Comparison of ENCODE assay signal across 13 cellular contexts in the genomic region with DNA sequence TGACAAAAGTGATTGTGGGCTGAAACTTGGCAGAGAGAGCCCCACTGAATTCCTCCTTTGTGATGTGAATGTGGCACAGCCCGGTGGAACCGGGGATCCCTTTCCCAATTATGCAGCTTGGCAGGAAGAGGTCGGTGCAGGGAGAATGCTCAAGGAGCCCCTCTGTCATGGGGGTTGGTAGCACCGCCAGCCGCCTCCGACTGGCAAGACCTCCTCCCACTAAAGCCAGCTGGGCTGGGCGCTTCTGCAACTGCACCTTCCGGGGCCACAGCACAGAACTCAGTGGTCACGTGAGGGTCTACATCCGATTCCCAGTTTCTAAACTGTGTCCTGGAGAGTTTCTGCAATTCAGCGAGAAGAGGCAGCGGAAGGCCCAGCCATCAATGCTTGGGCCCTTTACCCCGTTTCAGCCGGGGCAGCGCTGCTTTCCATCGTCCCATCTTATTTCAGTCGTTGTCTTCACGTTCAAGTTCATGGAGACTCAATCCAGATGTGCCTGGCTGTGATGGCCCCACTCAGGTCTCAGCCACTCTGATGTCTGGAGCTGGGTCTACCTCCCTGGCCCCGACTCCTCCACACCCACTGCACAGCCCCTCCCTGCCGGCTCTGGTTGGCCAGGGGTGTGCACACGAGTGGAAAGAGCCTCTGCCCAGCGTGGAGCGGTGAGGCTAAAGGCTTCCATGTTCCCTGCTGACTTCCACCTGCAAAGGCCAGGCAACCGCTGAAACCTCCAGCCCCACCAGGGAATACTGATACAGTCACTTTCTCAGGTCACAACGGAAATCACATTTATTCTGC. TPM values are rescaled to one million over a fixed set of nuclear protein-coding genes. Genes with fewer than 3 reads are reported as not detected.
DNase-seq lines count a peak whose midpoint lies in the region; ATAC-seq, FAIRE-seq and TF ChIP-seq lines count a peak whose summit lies in the region.
"Had no signal": no experiment of that assay in that cellular context is flagged by ENCODE, and none has a peak within 500 bp of the region (broad histone marks: within the 10 kb centered on the region; RNA-seq: fewer than 3 reads in every experiment).

No MANE protein-coding gene starts in this region.

- H3K27me3 ChIP-seq in NT2/D1 (ENCODE audit: insufficient read depth, insufficient read length) = no peaks in the 10 kb centered on the region
- peaks cover 0 to 9% (median 0%) of the 10 kb centered on the region in 45 donors for H3K27me3 ChIP-seq in dorsolateral prefrontal cortex
- H3K27me3 ChIP-seq in HepG2 (ENCODE audit: control insufficient read depth in 1 of 2, insufficient read depth in 2 of 2, low read length in 2 of 2) = no peaks in the 10 kb centered on the region
- no peaks in the 10 kb centered on the region for H3K27me3 ChIP-seq in ascending aorta
- H3K27me3 ChIP-seq: MG63 had no signal

- 80% methylated on average over 24 of the region's 25 CpGs for WGBS in HepG2 (ENCODE audit: low lambda C conversion rate)

- H3K36me3 ChIP-seq in NT2/D1 (ENCODE audit: insufficient read depth, insufficient read length, low read length) (no peaks in the 10 kb centered on the region), HepG2 (replicated peaks in 1 of 2; ENCODE audit: control insufficient read depth in 1 of 2, insufficient read depth in 2 of 2, low read length in 2 of 2) (peaks cover 1 to 17% of the 10 kb centered on the region in 2 experiments), ascending aorta (no peaks in the 10 kb centered on the region)
- H3K36me3 ChIP-seq: MG63 had no signal

- in situ Hi-C loops in HepG2 (cut with HindIII; ENCODE audit: extremely low pct_ligation_motif_present, low pct_unique_long_range_greater_than_20kb) = no loop called here

- intact Hi-C loops in dorsolateral prefrontal cortex (cut with DNase I) (no loop called here), HepG2 (cut with micrococcal nuclease; ENCODE audit: unreplicated experiment) (loop anchor here (2.0 kb wide), 2 partner anchors 66 to 96 kb away; no protein-coding TSS in a partner anchor), ascending aorta (cut with DNase I) (no loop called here)

- no peak overlapping the region for H2AFZ ChIP-seq in HepG2 (ENCODE audit: low read length)

- ATAC-seq in HepG2 (peak; percentile 15; the same call in 2 of the 3 replicates), GM21528 (IDR thresholded peaks at IDR 0.05; ENCODE audit: low FRiP score, unreplicated experiment) (no peak)
- ATAC-seq: stimulated activated naive CD8-positive, alpha-beta T cell treated with anti-CD3 and anti-CD28 coated beads, Interleukin-15, amount 100 ng/mL, for 72 hours had no signal

- peaks cover 11% of the 10 kb centered on the region for H3K4me1 ChIP-seq in NT2/D1 (ENCODE audit: insufficient read depth, insufficient read length)
- peaks cover 48% of the 10 kb centered on the region for H3K4me1 ChIP-seq in HepG2 (ENCODE audit: insufficient read depth, low read length)
- H3K4me1 ChIP-seq in ascending aorta = peaks cover 14 to 33% of the 10 kb centered on the region in 2 donors

- peak overlapping the region; percentile 8 for H3K4me3 ChIP-seq in NT2/D1 (ENCODE audit: insufficient read length, low read depth)
- peak overlapping the region in 29 of 59 donors; percentile 0 to 45 (median 17) for H3K4me3 ChIP-seq in dorsolateral prefrontal cortex
- no peak overlapping the region for H3K4me3 ChIP-seq in HepG2 (replicated peaks in 1 of 3; ENCODE audit: insufficient read depth in 1 of 3, low read depth in 2 of 3, low read length in 3 of 3)
- H3K4me3 ChIP-seq in ascending aorta = peak overlapping the region in 1 of 2 donors; percentile 22
- H3K4me3 ChIP-seq: MG63 had no signal

- no peak for TF ChIP-seq RAD21 in HepG2 (CRISPR knock-in tag; IDR thresholded peaks at IDR 0.05)

- no peak for TF ChIP-seq EP300 in HepG2 (IDR thresholded peaks at IDR 0.05; ENCODE audit: low read depth in 2 of 2, low read length in 2 of 2)
- no peak for TF ChIP-seq EP300 in HepG2 (CRISPR knock-in tag; IDR thresholded peaks at IDR 0.05; ENCODE audit: borderline replicate concordance)

- peaks cover 14% of the 10 kb centered on the region; the same call in 1 of the 2 replicates for H4K20me1 ChIP-seq in HepG2 (ENCODE audit: insufficient read depth, low read length)

- peaks cover 14% of the 10 kb centered on the region for H3K79me2 ChIP-seq in HepG2 (ENCODE audit: insufficient read depth, low read length)

- no peaks in the 10 kb centered on the region for H3K9me3 ChIP-seq in NT2/D1 (ENCODE audit: insufficient read depth, low read length)
- no peaks in the 10 kb centered on the region for H3K9me3 ChIP-seq in HepG2 (ENCODE audit: low read length)
- H3K9me3 ChIP-seq in ascending aorta = no peaks in the 10 kb centered on the region
- H3K9me3 ChIP-seq: MG63 had no signal

- BruUV-seq in HepG2 (replicated peaks; lab: Mats Ljungman, UMichigan) = no TSS peak

- POLR2A ChIA-PET in HepG2 (lab: Yijun Ruan, JAX) = interaction anchor here (1.6 to 1.7 kb wide), 2 partner anchors 25 to 54 kb away, joined by 3 to 8 read pairs; a partner anchor contains a TSS

- H3K9ac ChIP-seq in NT2/D1 (ENCODE audit: insufficient read length, low read depth) (peak overlapping the region; percentile 51), HepG2 (ENCODE audit: insufficient read depth, low read depth, low read length) (no peak overlapping the region)

- TF ChIP-seq POLR2A in HepG2 (IDR thresholded peaks at IDR 0.05; ENCODE audit: insufficient read depth in 1 of 2, low read depth in 2 of 2, low read length in 2 of 2) = no peak

- DNase-seq in NT2/D1 (ENCODE audit: low read depth, low spot score) = no peak
- DNase-seq in dorsolateral prefrontal cortex = peak in 2 of 10 donors; percentile 41 to 67
- no peak for DNase-seq in HepG2 (ENCODE audit: low spot score)
- peak in 33 of 49 donors; percentile 11 to 68 (median 35) for DNase-seq in substantia nigra (lab: John Stamatoyannopoulos, UW)
- no peak for DNase-seq in DMS 273 treated with DMSO at 0.1 percent for 48 hours (lab: John Stamatoyannopoulos, UW)
- no peak for DNase-seq in ascending aorta (ENCODE audit: low spot score in 2 of 2)
- no peak for DNase-seq in activated CD4-positive, CD25-positive, alpha-beta regulatory T cell (lab: John Stamatoyannopoulos, UW)
- DNase-seq: CD4-positive, alpha-beta T cell; MG63; stimulated activated naive CD8-positive, alpha-beta T cell treated with anti-CD3 and anti-CD28 coated beads, Interleukin-15, amount 100 ng/mL, for 72 hours had no signal

- CTCF ChIA-PET in HepG2 (lab: Yijun Ruan, JAX; ENCODE audit: low intra/inter-chr PET ratio, low total read pairs) = no interaction called here

- FAIRE-seq in HepG2 (lab: Jason Lieb, UNC) = no peak

- H3K27ac ChIP-seq in dorsolateral prefrontal cortex = peak overlapping the region in 35 of 59 donors; percentile 4 to 71 (median 46)
- H3K27ac ChIP-seq in HepG2 (ENCODE audit: extremely low read length, insufficient read depth, low read length) = peak overlapping the region; percentile 14
- no peak overlapping the region for H3K27ac ChIP-seq in substantia nigra (ENCODE audit: low read depth, low read length, poor library complexity, severe bottlenecking)
- H3K27ac ChIP-seq in ascending aorta = no peak overlapping the region
- H3K27ac ChIP-seq: HL-60 had no signal

- H3K4me2 ChIP-seq in HepG2 (ENCODE audit: low read depth, low read length) = peak overlapping the region; percentile 42

- TF ChIP-seq CTCF in dorsolateral prefrontal cortex (IDR thresholded peaks at IDR 0.05 in 54 of 56, conservative IDR thresholded peaks at IDR 0.05 in 2 of 56; ENCODE audit: low read depth in 1 of 56, partially characterized antibody in 56 of 56) = no peak
- no peak for TF ChIP-seq CTCF in HepG2 (CRISPR knock-in tag; IDR thresholded peaks at IDR 0.05)
- no peak for TF ChIP-seq CTCF in ascending aorta (IDR thresholded peaks at IDR 0.05)

RNA-seq across cellular contexts. Expression of a gene that starts 39.8 kb away (rescaled TPM):
- total RNA-seq in dorsolateral prefrontal cortex (1 to 10 TPM; 1.0 to 9.2 (median 3.4) TPM), HepG2 (2016; rRNA removed; fragmentation: Illumina TruSeq; extraction: Trizol) (not detected in 2 replicates), ascending aorta (not detected)
- not detected in 2 replicates for total RNA-seq in HepG2 (2016; cell fraction: cytosol; rRNA removed; fragmentation: Illumina TruSeq; extraction: Trizol; ENCODE audit: low read depth)
- not detected in 2 replicates for total RNA-seq in HepG2 (2016; cell fraction: insoluble cytoplasmic fraction; rRNA removed; fragmentation: Illumina TruSeq; extraction: Trizol)
- total RNA-seq in HepG2 (2016; cell fraction: membrane; rRNA removed; fragmentation: Illumina TruSeq; extraction: Trizol) = not detected in 2 replicates
- total RNA-seq in HepG2 (2016; cell fraction: nucleus; rRNA removed; fragmentation: Illumina TruSeq; extraction: Trizol) = not detected in 2 replicates
- polyA plus RNA-seq in HepG2 (2011; rRNA removed) = not detected in 2 replicates
- polyA plus RNA-seq in HepG2 (2011; cell fraction: cytosol; rRNA removed) = 0.01 and 0.03 TPM in 2 replicates
- 0.03 and 0.08 TPM in 2 replicates for polyA plus RNA-seq in HepG2 (2011; cell fraction: nucleus; rRNA removed)
- 0.08 and 0.11 TPM in 2 replicates for polyA plus RNA-seq in HepG2 (2012)
- polyA plus RNA-seq in HepG2 (2016; cell fraction: cytosol; fragmentation: Illumina TruSeq; extraction: Trizol; ENCODE audit: low read depth) = not detected in 2 replicates
- not detected in 2 replicates for polyA plus RNA-seq in HepG2 (2016; cell fraction: insoluble cytoplasmic fraction; fragmentation: Illumina TruSeq; extraction: Trizol; ENCODE audit: low read depth)
- not detected in 2 replicates for polyA plus RNA-seq in HepG2 (2016; cell fraction: membrane; fragmentation: Illumina TruSeq; extraction: Trizol; ENCODE audit: low read depth)
- 0.27 TPM in 1 of 2 replicates, not detected in the other for polyA plus RNA-seq in HepG2 (2016; cell fraction: nucleus; fragmentation: Illumina TruSeq; extraction: Trizol; ENCODE audit: insufficient read depth, low read depth)
- 0.04 and 0.80 TPM in 2 replicates for polyA minus RNA-seq in HepG2 (2011; rRNA and poly(A)+ RNA removed; ENCODE audit: low replicate concordance)
- polyA minus RNA-seq in HepG2 (2011; cell fraction: cytosol; rRNA and poly(A)+ RNA removed) = not detected in 2 replicates
- not detected in 2 replicates for polyA minus RNA-seq in HepG2 (2011; cell fraction: nucleus; rRNA and poly(A)+ RNA removed)
- total RNA-seq: activated T-helper 1 cell treated with anti-CD3 and anti-CD28 coated beads, Interleukin-12 subunit alpha, Interleukin-12 subunit beta, Interleukin-2, Interleukin-4 antibody, amounts not matched to agents 30 ng/mL and 10 ng/mL and 1 ng/mL, durations not matched to agents 14 hours and 24 hours and 36 hours; CD4-positive, alpha-beta T cell had no signal

RNA-seq across cellular contexts. Expression of a gene that starts 53.7 kb away (rescaled TPM):
- 1 to 10 TPM; 1.6 to 8.6 (median 3.9) TPM for total RNA-seq in dorsolateral prefrontal cortex
- 6.3 and 12.2 TPM in 2 replicates for total RNA-seq in HepG2 (2016; rRNA removed; fragmentation: Illumina TruSeq; extraction: Trizol)
- total RNA-seq in HepG2 (2016; cell fraction: cytosol; rRNA removed; fragmentation: Illumina TruSeq; extraction: Trizol; ENCODE audit: low read depth) = 2.6 and 2.8 TPM in 2 replicates
- 7.0 and 9.8 TPM in 2 replicates for total RNA-seq in HepG2 (2016; cell fraction: insoluble cytoplasmic fraction; rRNA removed; fragmentation: Illumina TruSeq; extraction: Trizol)
- 5.3 and 6.5 TPM in 2 replicates for total RNA-seq in HepG2 (2016; cell fraction: membrane; rRNA removed; fragmentation: Illumina TruSeq; extraction: Trizol)
- total RNA-seq in HepG2 (2016; cell fraction: nucleus; rRNA removed; fragmentation: Illumina TruSeq; extraction: Trizol) = 9.7 and 11.5 TPM in 2 replicates
- 18.5 and 22.3 TPM in 2 replicates for polyA plus RNA-seq in HepG2 (2011; rRNA removed)
- 20.1 and 23.4 TPM in 2 replicates for polyA plus RNA-seq in HepG2 (2011; cell fraction: cytosol; rRNA removed)
- polyA plus RNA-seq in HepG2 (2011; cell fraction: nucleus; rRNA removed) = 14.3 and 18.6 TPM in 2 replicates
- 8.0 and 11.2 TPM in 2 replicates for polyA plus RNA-seq in HepG2 (2012)
- 1.9 and 2.3 TPM in 2 replicates for polyA plus RNA-seq in HepG2 (2016; cell fraction: cytosol; fragmentation: Illumina TruSeq; extraction: Trizol; ENCODE audit: low read depth)
- polyA plus RNA-seq in HepG2 (2016; cell fraction: insoluble cytoplasmic fraction; fragmentation: Illumina TruSeq; extraction: Trizol; ENCODE audit: low read depth) = 8.4 and 8.6 TPM in 2 replicates
- polyA plus RNA-seq in HepG2 (2016; cell fraction: membrane; fragmentation: Illumina TruSeq; extraction: Trizol; ENCODE audit: low read depth) = 3.7 and 4.9 TPM in 2 replicates
- 23.6 and 23.8 TPM in 2 replicates for polyA plus RNA-seq in HepG2 (2016; cell fraction: nucleus; fragmentation: Illumina TruSeq; extraction: Trizol; ENCODE audit: insufficient read depth, low read depth)
- 3.2 and 18.3 TPM in 2 replicates for polyA minus RNA-seq in HepG2 (2011; rRNA and poly(A)+ RNA removed; ENCODE audit: low replicate concordance)
- polyA minus RNA-seq in HepG2 (2011; cell fraction: cytosol; rRNA and poly(A)+ RNA removed) = 8.7 and 9.4 TPM in 2 replicates
- polyA minus RNA-seq in HepG2 (2011; cell fraction: nucleus; rRNA and poly(A)+ RNA removed) = 8.6 and 9.4 TPM in 2 replicates
- not detected for total RNA-seq in ascending aorta
- total RNA-seq: CD4-positive, alpha-beta T cell had no signal

Comparison
In these comparisons a context has a peak if more than half of its experiments do, and no peak if none do; other contexts are left out.
1. DNase-seq: peak in substantia nigra (33 of 49); none in NT2/D1 (single experiment), HepG2 (single experiment), DMS 273 treated with DMSO at 0.1 percent for 48 hours (single experiment), ascending aorta (0 of 2) and activated CD4-positive, CD25-positive, alpha-beta regulatory T cell (0 of 4).
2. H3K27ac ChIP-seq: peak in dorsolateral prefrontal cortex (35 of 59) and HepG2 (single experiment); none in substantia nigra (single experiment) and ascending aorta (0 of 2).